15 cellular contexts compared by ENCODE assay signal in genomic region chr4:169664615-169665014, GRCh38. TPM values are rescaled to one million over a fixed set of nuclear protein-coding genes. Genes with fewer than 3 reads are reported as not detected.
DNase-seq lines count a peak whose midpoint lies in the region; ATAC-seq and TF ChIP-seq lines count a peak whose summit lies in the region.
"Had no signal": no experiment of that assay in that cellular context is flagged by ENCODE, and none has a peak within 500 bp of the region (broad histone marks: within the 10 kb centered on the region; RNA-seq: fewer than 3 reads in every experiment).

No MANE protein-coding gene starts in this region.

- H3K27ac Mint-ChIP-seq in activated naive CD4-positive, alpha-beta T cell treated with anti-CD3 and anti-CD28 coated beads for 36 hours = no peak overlapping the region
- H3K27ac Mint-ChIP-seq in type B pancreatic cell = no peak overlapping the region

- intact Hi-C loops in A673 (cut with micrococcal nuclease; ENCODE audit: unreplicated experiment) = loop anchor here (2.0 kb wide), 1 partner anchor 44 kb away; the partner anchor contains the start of gene CLCN3
- intact Hi-C loops in activated naive CD4-positive, alpha-beta T cell treated with anti-CD3 and anti-CD28 coated beads for 36 hours (cut with micrococcal nuclease) = loop anchor here (5.0 kb wide), 1 partner anchor 1347 kb away; the partner anchor contains the start of gene DDX60

- H3K27me3 Mint-ChIP-seq in activated naive CD4-positive, alpha-beta T cell treated with anti-CD3 and anti-CD28 coated beads for 36 hours (ENCODE audit: low read depth) = no peaks in the 10 kb centered on the region
- H3K27me3 Mint-ChIP-seq in type B pancreatic cell = no peaks in the 10 kb centered on the region
- H3K27me3 Mint-ChIP-seq: IgD-negative memory B cell had no signal

- peaks cover 6% of the 10 kb centered on the region for H3K9me3 ChIP-seq in A673 (ENCODE audit: low read depth, low read length, poor library complexity, severe bottlenecking)
- peaks cover 17% of the 10 kb centered on the region for H3K9me3 ChIP-seq in KOPT-K1 (ENCODE audit: insufficient read depth, low read length, poor library complexity, severe bottlenecking)
- H3K9me3 ChIP-seq in hepatocyte (ENCODE audit: low read depth) = no peaks in the 10 kb centered on the region
- H3K9me3 ChIP-seq: esophagus muscularis mucosa had no signal

- H3K4me3 ChIP-seq in A673 (ENCODE audit: low read depth, low read length, poor library complexity, severe bottlenecking) (peak overlapping the region; percentile 26), astrocyte of the cerebellum (ENCODE audit: low read depth, low read length) (no peak overlapping the region), hepatocyte (no peak overlapping the region)
- H3K4me3 ChIP-seq: esophagus muscularis mucosa had no signal

- H3K36me3 ChIP-seq in A673 (ENCODE audit: insufficient read depth, low read length, poor library complexity, severe bottlenecking) = peaks cover 9% of the 10 kb centered on the region
- peaks cover 25% of the 10 kb centered on the region for H3K36me3 ChIP-seq in KOPT-K1 (ENCODE audit: insufficient read depth, low read length)
- H3K36me3 ChIP-seq in hepatocyte (replicated peaks; ENCODE audit: insufficient read depth, low read depth) = no peaks in the 10 kb centered on the region
- H3K36me3 ChIP-seq: esophagus muscularis mucosa had no signal

- DNase-seq in A673 (ENCODE audit: low spot score) (peak; percentile 94), astrocyte of the cerebellum (ENCODE audit: low read depth) (peak; percentile 31), hepatocyte (ENCODE audit: low spot score) (no peak), type B pancreatic cell (ENCODE audit: extremely low spot score, unreplicated experiment) (no peak)
- DNase-seq in activated naive CD4-positive, alpha-beta T cell treated with Interleukin-2 at 50 U/mL for 16 hours = no peak
- DNase-seq in activated naive CD4-positive, alpha-beta T cell treated with anti-CD3 and anti-CD28 coated beads for 36 hours = no peak
- DNase-seq: activated T-cell treated with anti-CD3 and anti-CD28 coated beads, Interleukin-2, amount 50 U/mL, for 48 hours; NCI-H1436; NCI-H2227 treated with DMSO at 0.1 percent for 48 hours; posterior cingulate gyrus; T1000 had no signal

- in situ Hi-C loops in astrocyte of the cerebellum (cut with HindIII; ENCODE audit: low sequenced_read_pairs) = no loop called here

- CTCF ChIA-PET in A673 (lab: Charles Lee) = no interaction called here
- CTCF ChIA-PET in activated naive CD4-positive, alpha-beta T cell treated with anti-CD3 and anti-CD28 coated beads for 36 hours (lab: Charles Lee) = no interaction called here

- WGBS in hepatocyte (ENCODE audit: low lambda C conversion rate, missing lambda C conversion rate) = 67% methylated on average over 4 of the region's 4 CpGs

- no peak for TF ChIP-seq CTCF in A673 (conservative IDR thresholded peaks at IDR 0.05; ENCODE audit: low read depth, low read length)
- TF ChIP-seq CTCF in astrocyte of the cerebellum (IDR thresholded peaks at IDR 0.05; ENCODE audit: low read depth, low read length, missing control alignments) = no peak
- TF ChIP-seq CTCF in hepatocyte (IDR thresholded peaks at IDR 0.05; ENCODE audit: poor library complexity) = no peak
- no peak for TF ChIP-seq CTCF in type B pancreatic cell (conservative IDR thresholded peaks at IDR 0.05)

- POLR2A ChIA-PET in A673 (lab: Charles Lee; ENCODE audit: low non-redundant PET) = interaction anchor here (0.5 to 0.6 kb wide), 2 partner anchors 11 to 631 kb away, joined by 3 to 5 read pairs; no protein-coding TSS in a partner anchor

- H2AFZ ChIP-seq in hepatocyte = no peak overlapping the region

- H3K4me1 Mint-ChIP-seq in activated naive CD4-positive, alpha-beta T cell treated with anti-CD3 and anti-CD28 coated beads for 36 hours (ENCODE audit: low read depth) = peaks cover 26% of the 10 kb centered on the region
- H3K4me1 Mint-ChIP-seq in type B pancreatic cell (ENCODE audit: unreplicated experiment) = peaks cover 32% of the 10 kb centered on the region

- no TSS peak for BruUV-seq in A673 (replicated peaks; lab: Mats Ljungman, UMichigan)

- H4K20me1 ChIP-seq in hepatocyte (ENCODE audit: insufficient read depth, poor library complexity, severe bottlenecking) = no peaks in the 10 kb centered on the region

- H3K27me3 ChIP-seq in A673 (replicated peaks; ENCODE audit: insufficient read depth, low read depth, low read length, poor library complexity) = no peaks in the 10 kb centered on the region
- no peaks in the 10 kb centered on the region for H3K27me3 ChIP-seq in hepatocyte
- H3K27me3 ChIP-seq: esophagus muscularis mucosa had no signal

- H3K27ac ChIP-seq in A673 (ENCODE audit: low read depth, low read length, poor library complexity, severe bottlenecking) = peak overlapping the region; percentile 89
- H3K27ac ChIP-seq in KOPT-K1 (ENCODE audit: low read depth, low read length, poor library complexity, severe bottlenecking) = peak overlapping the region; percentile 19
- peak overlapping the region; percentile 22 for H3K27ac ChIP-seq in hepatocyte

- H3K79me2 ChIP-seq in hepatocyte = peaks cover 82% of the 10 kb centered on the region

- H3K36me3 Mint-ChIP-seq in activated naive CD4-positive, alpha-beta T cell treated with anti-CD3 and anti-CD28 coated beads for 36 hours (ENCODE audit: low read depth) = peaks cover 14% of the 10 kb centered on the region
- peaks cover 20% of the 10 kb centered on the region for H3K36me3 Mint-ChIP-seq in type B pancreatic cell

- H3K9me3 Mint-ChIP-seq in activated naive CD4-positive, alpha-beta T cell treated with anti-CD3 and anti-CD28 coated beads for 36 hours = peaks cover 4% of the 10 kb centered on the region
- no peaks in the 10 kb centered on the region for H3K9me3 Mint-ChIP-seq in type B pancreatic cell

- ATAC-seq in HG03097 (IDR thresholded peaks at IDR 0.05; ENCODE audit: low FRiP score, unreplicated experiment) = no peak

- H3K9me2 ChIP-seq in hepatocyte (replicated peaks; ENCODE audit: insufficient read depth) = no peaks in the 10 kb centered on the region

- H3K4me3 Mint-ChIP-seq in activated naive CD4-positive, alpha-beta T cell treated with anti-CD3 and anti-CD28 coated beads for 36 hours = no peak overlapping the region
- no peak overlapping the region for H3K4me3 Mint-ChIP-seq in type B pancreatic cell

- no peak overlapping the region for H3K4me2 ChIP-seq in hepatocyte

- peaks cover 44% of the 10 kb centered on the region for H3K4me1 ChIP-seq in A673 (ENCODE audit: insufficient read depth, low read length, poor library complexity, severe bottlenecking)
- peaks cover 23% of the 10 kb centered on the region for H3K4me1 ChIP-seq in hepatocyte (ENCODE audit: insufficient read depth)

RNA-seq across cellular contexts. Expression of gene CLCN3, which starts 44.2 kb away (rescaled TPM):
- total RNA-seq in A673 (2021) (59.8 and 63.0 TPM in 2 replicates), hepatocyte (38.4 and 41.2 TPM in 2 replicates), type B pancreatic cell (ENCODE audit: low replicate concordance) (45.9 and 67.0 TPM in 2 replicates)
- 11.0 and 14.9 TPM in 2 replicates for polyA plus RNA-seq in hepatocyte
- total RNA-seq in activated naive CD4-positive, alpha-beta T cell treated with anti-CD3 and anti-CD28 coated beads for 36 hours = 10 to 100 TPM; 17.4 to 18.4 TPM

RNA-seq across cellular contexts. Expression of gene NEK1, which starts 52.2 kb away (rescaled TPM):
- 12.9 and 13.7 TPM in 2 replicates for total RNA-seq in A673 (2021)
- 7.8 and 8.1 TPM in 2 replicates for total RNA-seq in hepatocyte
- polyA plus RNA-seq in hepatocyte = 10.4 and 10.7 TPM in 2 replicates
- 10 to 100 TPM in 1 of 2 experiments, 1 to 10 TPM in 1; 9.5 to 10.3 TPM for total RNA-seq in activated naive CD4-positive, alpha-beta T cell treated with anti-CD3 and anti-CD28 coated beads for 36 hours
- 7.7 and 17.7 TPM in 2 replicates for total RNA-seq in type B pancreatic cell (ENCODE audit: low replicate concordance)

Comparison
In these comparisons a context has a peak if more than half of its experiments do, and no peak if none do; other contexts are left out.
1. DNase-seq: peak in A673 (single experiment) and astrocyte of the cerebellum (single experiment); none in hepatocyte (single experiment), activated naive CD4-positive, alpha-beta T cell treated with Interleukin-2 at 50 U/mL for 16 hours (single experiment), activated naive CD4-positive, alpha-beta T cell treated with anti-CD3 and anti-CD28 coated beads for 36 hours (single experiment) and type B pancreatic cell (single experiment).
2. H3K27ac ChIP-seq: peak in every context shown above with its lines; median percentile 89 in A673; 22 in hepatocyte; 19 in KOPT-K1.